In genomic region chr14:89921346-89921745, GRCh38 we compare ENCODE assay signal across 18 cellular contexts. TPM values are rescaled to one million over a fixed set of nuclear protein-coding genes. Genes with fewer than 3 reads are reported as not detected.
DNase-seq lines count a peak whose midpoint lies in the region; ATAC-seq and TF ChIP-seq lines count a peak whose summit lies in the region.
"Had no signal": no experiment of that assay in that cellular context is flagged by ENCODE, and none has a peak within 500 bp of the region (broad histone marks: within the 10 kb centered on the region; RNA-seq: fewer than 3 reads in every experiment).

No MANE protein-coding gene starts in this region.

- no peaks in the 10 kb centered on the region for H4K20me1 ChIP-seq in neural cell (ENCODE audit: insufficient read depth)

- H3K4me3 ChIP-seq in RWPE2 (ENCODE audit: severe bottlenecking) (no peak overlapping the region), dorsolateral prefrontal cortex (no peak overlapping the region), neural cell (ENCODE audit: low read length) (no peak overlapping the region)
- H3K4me3 ChIP-seq: PC-9 had no signal

- no peak overlapping the region for H2AFZ ChIP-seq in neural cell (ENCODE audit: low read depth, low read length)
- H2AFZ ChIP-seq: PC-9 had no signal

- TF ChIP-seq RAD21 in neural cell (conservative IDR thresholded peaks at IDR 0.05) = no peak

- H3K27me3 ChIP-seq in RWPE2 (ENCODE audit: insufficient read depth, poor library complexity, severe bottlenecking) (no peaks in the 10 kb centered on the region), dorsolateral prefrontal cortex (no peaks in the 10 kb centered on the region), neural cell (ENCODE audit: insufficient read depth, low read depth, low read length) (no peaks in the 10 kb centered on the region)

- no peaks in the 10 kb centered on the region for H3K9me2 ChIP-seq in neural cell (ENCODE audit: insufficient read depth, low read length)

- no peak overlapping the region for H3K4me3 Mint-ChIP-seq in activated T-helper 2 cell treated with anti-CD3 and anti-CD28 coated beads, Interferon-gamma antibody, Interleukin-2, Interleukin-4, amounts not matched to agents 10 μg/mL and 5 μg/mL and 100 μg/mL, durations not matched to agents 14 hours and 24 hours and 36 hours (ENCODE audit: low read depth)
- H3K4me3 Mint-ChIP-seq: CD4-positive, CD25-positive, alpha-beta regulatory T cell had no signal

- intact Hi-C loops in dorsolateral prefrontal cortex (cut with DNase I) = no loop called here
- intact Hi-C loops in activated T-helper 2 cell treated with anti-CD3 and anti-CD28 coated beads, Interferon-gamma antibody, Interleukin-2, Interleukin-4, amounts not matched to agents 10 μg/mL and 5 μg/mL and 100 μg/mL, durations not matched to agents 14 hours and 24 hours and 36 hours (cut with micrococcal nuclease) = no loop called here

- H3K9me3 Mint-ChIP-seq in activated T-helper 2 cell treated with anti-CD3 and anti-CD28 coated beads, Interferon-gamma antibody, Interleukin-2, Interleukin-4, amounts not matched to agents 10 μg/mL and 5 μg/mL and 100 μg/mL, durations not matched to agents 14 hours and 24 hours and 36 hours = no peaks in the 10 kb centered on the region

- H3K4me1 ChIP-seq in RWPE2 (ENCODE audit: insufficient read depth, poor library complexity, severe bottlenecking) = peaks cover 15% of the 10 kb centered on the region

- H3F3A ChIP-seq in neural cell (ENCODE audit: insufficient read depth, low read length, poor library complexity, severe bottlenecking) = peaks cover 3% of the 10 kb centered on the region

- TF ChIP-seq CTCF in RWPE2 (IDR thresholded peaks at IDR 0.05; ENCODE audit: poor library complexity, severe bottlenecking) (no peak), dorsolateral prefrontal cortex (IDR thresholded peaks at IDR 0.05 in 54 of 56, conservative IDR thresholded peaks at IDR 0.05 in 2 of 56; ENCODE audit: low read depth in 1 of 56, partially characterized antibody in 56 of 56) (no peak), neural cell (IDR thresholded peaks at IDR 0.05; ENCODE audit: poor library complexity, severe bottlenecking) (no peak)

- ATAC-seq in RWPE2 (ENCODE audit: low read depth) (no peak), HG03135 (IDR thresholded peaks at IDR 0.05; ENCODE audit: unreplicated experiment) (no peak)

- peaks cover 12% of the 10 kb centered on the region for H3K36me3 ChIP-seq in RWPE2 (ENCODE audit: low read depth)
- no peaks in the 10 kb centered on the region for H3K36me3 ChIP-seq in neural cell (ENCODE audit: insufficient read depth, low read length)

- DNase-seq in EL (peak; percentile 26), RWPE2 (ENCODE audit: low spot score) (no peak), dorsolateral prefrontal cortex (no peak), NCI-H226 (no peak)
- DNase-seq in activated T-helper 2 cell treated with anti-CD3 and anti-CD28 coated beads, Interferon-gamma antibody, Interleukin-2, Interleukin-4, amounts not matched to agents 10 μg/mL and 5 μg/mL and 100 μg/mL, durations not matched to agents 14 hours and 24 hours and 36 hours (ENCODE audit: low spot score) = no peak
- DNase-seq in activated naive CD4-positive, alpha-beta T cell treated with Interleukin-2 at 50 U/mL for 16 hours = no peak
- DNase-seq: ACHN; CD4-positive, CD25-positive, alpha-beta regulatory T cell; GF-D8; MM.1S; NCI-H1105 treated with DMSO at 0.1 percent for 48 hours; NCI-H187; NCI-H446; PC-9; Right ventricle myocardium superior had no signal

- TF ChIP-seq EP300 in neural cell (conservative IDR thresholded peaks at IDR 0.05; ENCODE audit: poor library complexity, severe bottlenecking) = no peak

- H3K27ac ChIP-seq in RWPE2 (ENCODE audit: poor library complexity, severe bottlenecking) = peak overlapping the region; percentile 23
- H3K27ac ChIP-seq in dorsolateral prefrontal cortex = peak overlapping the region in 55 of 59 donors; percentile 11 to 92 (median 83)
- peak overlapping the region; percentile 82 for H3K27ac ChIP-seq in neural cell (ENCODE audit: low read length)
- H3K27ac ChIP-seq: KMS-11, PC-9 had no signal

- H3K36me3 Mint-ChIP-seq in activated T-helper 2 cell treated with anti-CD3 and anti-CD28 coated beads, Interferon-gamma antibody, Interleukin-2, Interleukin-4, amounts not matched to agents 10 μg/mL and 5 μg/mL and 100 μg/mL, durations not matched to agents 14 hours and 24 hours and 36 hours (ENCODE audit: low read depth) = peaks cover 4% of the 10 kb centered on the region
- H3K36me3 Mint-ChIP-seq: CD4-positive, CD25-positive, alpha-beta regulatory T cell had no signal

- H3K9me3 ChIP-seq in RWPE2 (ENCODE audit: severe bottlenecking) = no peaks in the 10 kb centered on the region
- no peaks in the 10 kb centered on the region for H3K9me3 ChIP-seq in neural cell (ENCODE audit: low read length)

- H3K4me1 Mint-ChIP-seq in activated T-helper 2 cell treated with anti-CD3 and anti-CD28 coated beads, Interferon-gamma antibody, Interleukin-2, Interleukin-4, amounts not matched to agents 10 μg/mL and 5 μg/mL and 100 μg/mL, durations not matched to agents 14 hours and 24 hours and 36 hours (ENCODE audit: low read depth) = no peaks in the 10 kb centered on the region

- H3K27me3 Mint-ChIP-seq in activated T-helper 2 cell treated with anti-CD3 and anti-CD28 coated beads, Interferon-gamma antibody, Interleukin-2, Interleukin-4, amounts not matched to agents 10 μg/mL and 5 μg/mL and 100 μg/mL, durations not matched to agents 14 hours and 24 hours and 36 hours (ENCODE audit: low read depth) = peaks cover 1% of the 10 kb centered on the region
- H3K27me3 Mint-ChIP-seq: CD4-positive, CD25-positive, alpha-beta regulatory T cell had no signal

- H3K79me2 ChIP-seq in neural cell (replicated peaks; ENCODE audit: insufficient read depth, low read length) = no peaks in the 10 kb centered on the region

- no peak overlapping the region for H3K9ac ChIP-seq in neural cell (ENCODE audit: low read length)
- H3K9ac ChIP-seq: KMS-11 had no signal

- H3K4me2 ChIP-seq in neural cell (ENCODE audit: low read length) = no peak overlapping the region
- H3K4me2 ChIP-seq: KMS-11, PC-9 had no signal

- H3K27ac Mint-ChIP-seq in activated T-helper 2 cell treated with anti-CD3 and anti-CD28 coated beads, Interferon-gamma antibody, Interleukin-2, Interleukin-4, amounts not matched to agents 10 μg/mL and 5 μg/mL and 100 μg/mL, durations not matched to agents 14 hours and 24 hours and 36 hours = no peak overlapping the region
- H3K27ac Mint-ChIP-seq: CD4-positive, CD25-positive, alpha-beta regulatory T cell had no signal

TF ChIP-seq in neural cell, 6 proteins besides CTCF, POLR2A, EP300 and RAD21:
- TF ChIP-seq TAF1 (IDR thresholded peaks at IDR 0.05; ENCODE audit: low read depth) (no peak), POLR2AphosphoS5 (IDR thresholded peaks at IDR 0.05) (no peak), SMC3 (conservative IDR thresholded peaks at IDR 0.05; ENCODE audit: poor library complexity) (no peak), EZH2 (IDR thresholded peaks at IDR 0.05; ENCODE audit: borderline replicate concordance, insufficient read depth, low read length, poor library complexity, severe bottlenecking) (no peak), MXI1 (conservative IDR thresholded peaks at IDR 0.05; ENCODE audit: poor library complexity, severe bottlenecking) (no peak)
- TF ChIP-seq, protein P1, sequence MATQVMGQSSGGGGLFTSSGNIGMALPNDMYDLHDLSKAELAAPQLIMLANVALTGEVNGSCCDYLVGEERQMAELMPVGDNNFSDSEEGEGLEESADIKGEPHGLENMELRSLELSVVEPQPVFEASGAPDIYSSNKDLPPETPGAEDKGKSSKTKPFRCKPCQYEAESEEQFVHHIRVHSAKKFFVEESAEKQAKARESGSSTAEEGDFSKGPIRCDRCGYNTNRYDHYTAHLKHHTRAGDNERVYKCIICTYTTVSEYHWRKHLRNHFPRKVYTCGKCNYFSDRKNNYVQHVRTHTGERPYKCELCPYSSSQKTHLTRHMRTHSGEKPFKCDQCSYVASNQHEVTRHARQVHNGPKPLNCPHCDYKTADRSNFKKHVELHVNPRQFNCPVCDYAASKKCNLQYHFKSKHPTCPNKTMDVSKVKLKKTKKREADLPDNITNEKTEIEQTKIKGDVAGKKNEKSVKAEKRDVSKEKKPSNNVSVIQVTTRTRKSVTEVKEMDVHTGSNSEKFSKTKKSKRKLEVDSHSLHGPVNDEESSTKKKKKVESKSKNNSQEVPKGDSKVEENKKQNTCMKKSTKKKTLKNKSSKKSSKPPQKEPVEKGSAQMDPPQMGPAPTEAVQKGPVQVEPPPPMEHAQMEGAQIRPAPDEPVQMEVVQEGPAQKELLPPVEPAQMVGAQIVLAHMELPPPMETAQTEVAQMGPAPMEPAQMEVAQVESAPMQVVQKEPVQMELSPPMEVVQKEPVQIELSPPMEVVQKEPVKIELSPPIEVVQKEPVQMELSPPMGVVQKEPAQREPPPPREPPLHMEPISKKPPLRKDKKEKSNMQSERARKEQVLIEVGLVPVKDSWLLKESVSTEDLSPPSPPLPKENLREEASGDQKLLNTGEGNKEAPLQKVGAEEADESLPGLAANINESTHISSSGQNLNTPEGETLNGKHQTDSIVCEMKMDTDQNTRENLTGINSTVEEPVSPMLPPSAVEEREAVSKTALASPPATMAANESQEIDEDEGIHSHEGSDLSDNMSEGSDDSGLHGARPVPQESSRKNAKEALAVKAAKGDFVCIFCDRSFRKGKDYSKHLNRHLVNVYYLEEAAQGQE (IDR thresholded peaks at IDR 0.05; ENCODE audit: borderline replicate concordance) = no peak

RNA-seq across cellular contexts. Expression of gene EFCAB11, which starts 33.2 kb away (rescaled TPM):
- total RNA-seq in dorsolateral prefrontal cortex = 10 to 100 TPM in 85 of 120 experiments, 1 to 10 TPM in 35; 6.1 to 28.8 (median 11.4) TPM
- 7.9 and 10.2 TPM in 2 replicates for polyA plus RNA-seq in neural cell
- 5.1 and 7.6 TPM in 2 replicates for polyA minus RNA-seq in neural cell
- total RNA-seq in activated T-helper 2 cell treated with anti-CD3 and anti-CD28 coated beads, Interferon-gamma antibody, Interleukin-2, Interleukin-4, amounts not matched to agents 10 μg/mL and 5 μg/mL and 100 μg/mL, durations not matched to agents 14 hours and 24 hours and 36 hours = 7.1 and 9.0 TPM in 2 replicates

RNA-seq across cellular contexts. Expression of gene TDP1, which starts 34.4 kb away (rescaled TPM):
- 10 to 100 TPM in 118 of 120 experiments, 1 to 10 TPM in 2; 8.3 to 27.8 (median 17.5) TPM for total RNA-seq in dorsolateral prefrontal cortex
- polyA plus RNA-seq in neural cell = 29.1 and 45.1 TPM in 2 replicates
- 54.0 and 62.4 TPM in 2 replicates for polyA minus RNA-seq in neural cell
- 95.6 and 97.5 TPM in 2 replicates for total RNA-seq in activated T-helper 2 cell treated with anti-CD3 and anti-CD28 coated beads, Interferon-gamma antibody, Interleukin-2, Interleukin-4, amounts not matched to agents 10 μg/mL and 5 μg/mL and 100 μg/mL, durations not matched to agents 14 hours and 24 hours and 36 hours

Comparison
In these comparisons a context has a peak if more than half of its experiments do, and no peak if none do; other contexts are left out.
1. H3K27ac ChIP-seq: peak in every context shown above with its lines; median percentile 83 in dorsolateral prefrontal cortex; 82 in neural cell; 23 in RWPE2.